20 cellular contexts compared by ENCODE assay signal in the genomic region with DNA sequence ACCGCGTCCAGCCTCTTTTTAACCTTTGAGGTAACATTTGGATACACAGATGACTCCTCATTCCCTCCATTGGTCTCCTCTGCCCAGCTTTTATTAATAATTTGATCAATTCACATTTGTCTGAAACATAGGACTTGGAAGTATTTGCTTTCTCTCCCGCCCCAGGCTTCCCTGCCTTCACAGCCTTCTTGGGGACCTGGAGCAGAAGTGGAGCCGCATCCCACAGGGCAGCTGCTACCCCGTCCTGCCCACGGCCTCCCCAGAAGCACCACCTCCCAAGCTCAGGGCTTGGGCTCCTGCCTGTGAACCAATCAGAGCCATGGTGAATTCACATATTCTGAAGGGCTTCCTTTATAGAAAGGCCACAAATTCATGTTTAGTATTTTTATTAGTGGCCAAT.
DNase-seq lines count a peak whose midpoint lies in the region; ATAC-seq and TF ChIP-seq lines count a peak whose summit lies in the region.
"Had no signal": no experiment of that assay in that cellular context is flagged by ENCODE, and none has a peak within 500 bp of the region (broad histone marks: within the 10 kb centered on the region; RNA-seq: fewer than 3 reads in every experiment).

No MANE protein-coding gene starts in this region.

- ATAC-seq in stimulated activated naive CD8-positive, alpha-beta T cell treated with anti-CD3 and anti-CD28 coated beads, Interleukin-15, amount 100 ng/mL, for 72 hours, result no peak
- ATAC-seq in GM18511 (IDR thresholded peaks at IDR 0.05; ENCODE audit: unreplicated experiment) (no peak), HG03432 (IDR thresholded peaks at IDR 0.05; ENCODE audit: unreplicated experiment) (no peak)
- ATAC-seq: CD8-positive, alpha-beta T cell had no signal

- H3K27ac ChIP-seq in osteoblast (ENCODE audit: low read depth, low read length), result no peak overlapping the region
- H3K27ac ChIP-seq in spleen, result no peak overlapping the region
- H3K27ac ChIP-seq: 22Rv1, BLaER1, C4-2B, GM23248 had no signal

- intact Hi-C loops in spleen (cut with DNase I; ENCODE audit: low total_unique reads), result no loop called here

- peak; percentile 31 for DNase-seq in activated effector memory CD4-positive, alpha-beta T cell treated with anti-CD3 and anti-CD28 coated beads, Interleukin-2, amount 50 U/mL, for 16 hours
- DNase-seq in activated effector memory CD4-positive, alpha-beta T cell treated with Interleukin-2 at 50 U/mL for 16 hours, result no peak
- DNase-seq in osteoblast (ENCODE audit: insufficient read length, low spot score, missing footprints) (peak; percentile 78), spleen (peak; percentile 23)
- no peak for DNase-seq in stimulated activated naive CD8-positive, alpha-beta T cell treated with anti-CD3 and anti-CD28 coated beads, Interleukin-15, amount 100 ng/mL, for 72 hours
- no peak for DNase-seq in activated CD4-positive, CD25-positive, alpha-beta regulatory T cell treated with anti-CD3 and anti-CD28 coated beads, Interleukin-2, amount 50 U/mL, for 72 hours
- DNase-seq: CD4-positive, CD25-positive, alpha-beta regulatory T cell; CD8-positive, alpha-beta T cell; DMS153; DND-41; GM23248; H7; HCEC 1CT had no signal

- H3K4me1 ChIP-seq in osteoblast (ENCODE audit: insufficient read depth, low read length) (no peaks in the 10 kb centered on the region), spleen (no peaks in the 10 kb centered on the region)
- H3K4me1 ChIP-seq: Caco-2 had no signal

- H3K9me3 ChIP-seq in osteoblast (ENCODE audit: low read depth, low read length) (no peaks in the 10 kb centered on the region), spleen (peaks cover 0 to 39% (median 5%) of the 10 kb centered on the region in 8 donors)
- H3K9me3 ChIP-seq: Caco-2 had no signal

- TF ChIP-seq CTCF in osteoblast (IDR thresholded peaks at IDR 0.05; ENCODE audit: extremely low read depth, low read depth, low read length), result no peak
- TF ChIP-seq CTCF in spleen (IDR thresholded peaks at IDR 0.05 in 8 of 11, conservative IDR thresholded peaks at IDR 0.05 in 3 of 11), result no peak

- H3K27ac Mint-ChIP-seq in stimulated activated naive CD8-positive, alpha-beta T cell treated with anti-CD3 and anti-CD28 coated beads, Interleukin-15, amount 100 ng/mL, for 72 hours, result peak overlapping the region in 1 of 2 donors; percentile 40
- H3K27ac Mint-ChIP-seq: B cell; CD4-positive, CD25-positive, alpha-beta regulatory T cell; CD8-positive, alpha-beta T cell had no signal

- no peaks in the 10 kb centered on the region for H3K27me3 Mint-ChIP-seq in stimulated activated naive CD8-positive, alpha-beta T cell treated with anti-CD3 and anti-CD28 coated beads, Interleukin-15, amount 100 ng/mL, for 72 hours
- H3K27me3 Mint-ChIP-seq: B cell; CD4-positive, CD25-positive, alpha-beta regulatory T cell had no signal

- no peaks in the 10 kb centered on the region for H3K4me1 Mint-ChIP-seq in stimulated activated naive CD8-positive, alpha-beta T cell treated with anti-CD3 and anti-CD28 coated beads, Interleukin-15, amount 100 ng/mL, for 72 hours
- H3K4me1 Mint-ChIP-seq: B cell; CD4-positive, CD25-positive, alpha-beta regulatory T cell had no signal

- no peaks in the 10 kb centered on the region for H4K20me1 ChIP-seq in osteoblast (ENCODE audit: insufficient read depth, low read length)
- H4K20me1 ChIP-seq: BLaER1 had no signal

- no peak overlapping the region for H3K4me3 ChIP-seq in osteoblast (ENCODE audit: insufficient read depth, low read length)
- H3K4me3 ChIP-seq in spleen, result no peak overlapping the region
- H3K4me3 ChIP-seq: BLaER1, GM23248 had no signal

- no peak overlapping the region for H2AFZ ChIP-seq in osteoblast (ENCODE audit: low read length)
- H2AFZ ChIP-seq: GM23248 had no signal

- no peak overlapping the region for H3K4me2 ChIP-seq in osteoblast (ENCODE audit: insufficient read depth, low read length)
- H3K4me2 ChIP-seq: BLaER1 had no signal

- no peak overlapping the region for H3K4me3 Mint-ChIP-seq in stimulated activated naive CD8-positive, alpha-beta T cell treated with anti-CD3 and anti-CD28 coated beads, Interleukin-15, amount 100 ng/mL, for 72 hours
- H3K4me3 Mint-ChIP-seq: B cell; CD4-positive, CD25-positive, alpha-beta regulatory T cell; CD8-positive, alpha-beta T cell had no signal

- H3K36me3 ChIP-seq in osteoblast (ENCODE audit: insufficient read depth, low read length) (no peaks in the 10 kb centered on the region), spleen (no peaks in the 10 kb centered on the region)
- H3K36me3 ChIP-seq: BLaER1 had no signal

- H3K27me3 ChIP-seq in osteoblast (ENCODE audit: insufficient read depth, low read length) (no peaks in the 10 kb centered on the region), spleen (replicated peaks in 1 of 7) (no peaks in the 10 kb centered on the region)
- H3K27me3 ChIP-seq: BLaER1 had no signal

- H3K9me3 Mint-ChIP-seq in stimulated activated naive CD8-positive, alpha-beta T cell treated with anti-CD3 and anti-CD28 coated beads, Interleukin-15, amount 100 ng/mL, for 72 hours, result peaks cover 10 to 25% of the 10 kb centered on the region in 2 donors
- H3K9me3 Mint-ChIP-seq: CD8-positive, alpha-beta T cell had no signal

- no peaks in the 10 kb centered on the region for H3K79me2 ChIP-seq in osteoblast (ENCODE audit: insufficient read depth, low read length)

- TF ChIP-seq POLR2A in spleen (IDR thresholded peaks at IDR 0.05), result no peak

- WGBS in spleen, 5 donors, result 71 to 94% (median 81%) methylated on average over 6 of the region's 6 CpGs

Comparison
In these comparisons a context has a peak if more than half of its experiments do, and no peak if none do; other contexts are left out.
1. DNase-seq: peak in activated effector memory CD4-positive, alpha-beta T cell treated with anti-CD3 and anti-CD28 coated beads, Interleukin-2, amount 50 U/mL, for 16 hours (single experiment), osteoblast (single experiment) and spleen (single experiment); none in activated effector memory CD4-positive, alpha-beta T cell treated with Interleukin-2 at 50 U/mL for 16 hours (single experiment), stimulated activated naive CD8-positive, alpha-beta T cell treated with anti-CD3 and anti-CD28 coated beads, Interleukin-15, amount 100 ng/mL, for 72 hours (0 of 2) and activated CD4-positive, CD25-positive, alpha-beta regulatory T cell treated with anti-CD3 and anti-CD28 coated beads, Interleukin-2, amount 50 U/mL, for 72 hours (single experiment).